ENCODE assay signal across 20 cellular contexts in genomic region chr5:15421798-15422456, GRCh38.
A peak's percentile ranks its signal among the peaks of the same experiment; 100 is the strongest.
DNase-seq lines count a peak whose midpoint lies in the region; ATAC-seq and TF ChIP-seq lines count a peak whose summit lies in the region.
"Had no signal": no experiment of that assay in that cellular context is flagged by ENCODE, and none has a peak within 500 bp of the region (broad histone marks: within the 10 kb centered on the region; RNA-seq: fewer than 3 reads in every experiment).

No MANE protein-coding gene starts in this region.

- TF ChIP-seq CTCF in omental fat pad (IDR thresholded peaks at IDR 0.05) = no peak

- H3K4me1 ChIP-seq in urinary bladder (ENCODE audit: insufficient read depth) = no peaks in the 10 kb centered on the region
- H3K4me1 ChIP-seq: upper lobe of left lung had no signal

- ATAC-seq in Right ventricle myocardium superior (ENCODE audit: poor library complexity) (peak; percentile 81), omental fat pad (ENCODE audit: low FRiP score) (peak; percentile 74), HG02870 (IDR thresholded peaks at IDR 0.05; ENCODE audit: unreplicated experiment) (no peak), HG03342 (IDR thresholded peaks at IDR 0.05; ENCODE audit: unreplicated experiment) (no peak)
- ATAC-seq: mucosa of descending colon had no signal

- DNase-seq in Right ventricle myocardium superior = no peak
- no peak for DNase-seq in cardiac septum (ENCODE audit: low spot score)
- DNase-seq in fibroblast of the conjunctiva (ENCODE audit: low read depth) = peak; percentile 29
- DNase-seq in omental fat pad (ENCODE audit: low spot score) = no peak
- DNase-seq in NCI-H1694 (lab: John Stamatoyannopoulos, UW) = no peak
- DNase-seq: activated CD4-positive, alpha-beta T cell treated with anti-CD3 and anti-CD28 coated beads, Interleukin-2, amount 50 U/mL, for 1 hour; H7; mucosa of descending colon; NCI-H1417 treated with DMSO at 0.1 percent for 48 hours; NCI-H524; stimulated activated CD4-positive, alpha-beta T cell treated with anti-CD3 and anti-CD28 coated beads, Interleukin-12 subunit alpha, Interleukin-12 subunit beta, amount 100 ng/mL, for 4 hours; stimulated activated CD4-positive, alpha-beta T cell treated with anti-CD3 and anti-CD28 coated beads, Interleukin-4, amount 100 ng/mL, for 4 hours; upper lobe of left lung had no signal

- 43% methylated on average over 7 of the region's 7 CpGs for WGBS in urinary bladder

- H3K27ac ChIP-seq in urinary bladder (ENCODE audit: low read depth) = peak overlapping the region; percentile 50
- H3K27ac ChIP-seq: cardiac muscle cell, epithelial cell of prostate, SK-N-MC, upper lobe of left lung, VCaP had no signal

- H3K4me3 ChIP-seq in urinary bladder (ENCODE audit: low read depth, low read length) = no peak overlapping the region
- H3K4me3 ChIP-seq: cardiac muscle cell, mucosa of descending colon, SK-N-MC, upper lobe of left lung had no signal

- H3K36me3 ChIP-seq in urinary bladder (ENCODE audit: insufficient read depth) = no peaks in the 10 kb centered on the region
- H3K36me3 ChIP-seq: cardiac muscle cell, upper lobe of left lung had no signal

- intact Hi-C loops in Right ventricle myocardium superior (cut with DNase I) (no loop called here), cardiac septum (cut with DNase I) (no loop called here)

Comparison
In these comparisons a context has a peak if more than half of its experiments do, and no peak if none do; other contexts are left out.
1. ATAC-seq: peak in Right ventricle myocardium superior (single experiment) and omental fat pad (single experiment); none in HG02870 (single experiment) and HG03342 (single experiment).